ENCODE assay signal across 8 cellular contexts in genomic region chr15:45522179-45522930, GRCh38. TPM values are rescaled to one million over a fixed set of nuclear protein-coding genes. Genes with fewer than 3 reads are reported as not detected.
A peak's percentile ranks its signal among the peaks of the same experiment; 100 is the strongest.
DNase-seq lines count a peak whose midpoint lies in the region; ATAC-seq and TF ChIP-seq lines count a peak whose summit lies in the region.

Gene SLC30A4, minus strand, starts transcription at chr15:45522755. Its CDS starts 401 bp downstream, at chr15:45522354.

- DNase-seq in BJ (ENCODE audit: low read depth): no peak
- peak; percentile 35 for DNase-seq in SK-N-DZ (ENCODE audit: low spot score)
- peak; percentile 25 for DNase-seq in activated naive CD8-positive, alpha-beta T cell treated with anti-CD3 and anti-CD28 coated beads, Interleukin-2, amount 50 U/mL, for 16 hours (ENCODE audit: low read depth, low spot score)
- peak; percentile 81 for DNase-seq in cardiac septum (ENCODE audit: low spot score)
- DNase-seq in pons (ENCODE audit: low spot score): peak; percentile 72
- peak; percentile 83 for DNase-seq in transverse colon

- no peak for TF ChIP-seq EP300 in transverse colon (IDR thresholded peaks at IDR 0.05; ENCODE audit: low read depth)

- H3K4me1 ChIP-seq in transverse colon: peaks cover 4 to 33% (median 21%) of the 10 kb centered on the region in 4 donors

- in situ Hi-C loops in transverse colon (cut with MboI; ENCODE audit: low pct_ligation_motif_present in 1 of 4, low pct_unique_long_range_greater_than_20kb in 1 of 4, low sequenced_read_pairs in 3 of 4): no loop called here

- peak; percentile 44 for TF ChIP-seq POLR2A in GM19193 (IDR thresholded peaks at IDR 0.05; ENCODE audit: extremely low read depth, insufficient read depth, insufficient read length)
- TF ChIP-seq POLR2A in transverse colon (IDR thresholded peaks at IDR 0.05): no peak

- H3K27ac ChIP-seq in transverse colon: peak within 1 kb of the TSS; percentile 90 to 92 (median 91)

- H3K4me3 ChIP-seq in BJ (ENCODE audit: low read depth, low read length): peak within 1 kb of the TSS; percentile 71
- H3K4me3 ChIP-seq in transverse colon: peak within 1 kb of the TSS; percentile 67 to 91 (median 81)

- H3K27me3 ChIP-seq in BJ (ENCODE audit: control insufficient read depth, insufficient read depth, low read length) (no peaks in the 10 kb centered on the region), transverse colon (no peaks in the 10 kb centered on the region)

- intact Hi-C loops in cardiac septum (cut with DNase I): loop anchor here (1.0 to 10.0 kb wide), 4 partner anchors 64 to 118 kb away; partner anchors contain the start of gene BLOC1S6
- intact Hi-C loops in transverse colon (cut with DNase I; ENCODE audit: low total_unique reads): no loop called here

- no peaks in the 10 kb centered on the region for H3K9me3 ChIP-seq in transverse colon

- CTCF ChIA-PET in BJ (lab: Yijun Ruan, JAX): interaction anchor here (0.7 to 1.5 kb wide), 2 partner anchors 15 to 92 kb away, joined by 3 to 4 read pairs; no protein-coding TSS in a partner anchor

- POLR2A ChIA-PET in BJ (lab: Charles Lee): no interaction called here

- TF ChIP-seq CTCF in BJ (IDR thresholded peaks at IDR 0.05; ENCODE audit: insufficient read depth, low read depth, low read length): peak; percentile 40
- peak in 3 of 5 experiments; percentile 27 to 37 (median 32) for TF ChIP-seq CTCF in transverse colon (IDR thresholded peaks at IDR 0.05)

- ATAC-seq in HG03432 (IDR thresholded peaks at IDR 0.05; ENCODE audit: unreplicated experiment): peak; percentile 86

- 1% methylated on average over 85 of the region's 103 CpGs; no CpG with 5 or more reads in 1 of the 2 donors for WGBS in transverse colon (ENCODE audit: low coverage in 1 of 2), 2 donors

- H3K36me3 ChIP-seq in BJ (ENCODE audit: control insufficient read depth, insufficient read depth, low read length) (no peaks in the 10 kb centered on the region), transverse colon (peaks cover 0 to 10% (median 3%) of the 10 kb centered on the region in 4 donors)

RNA-seq across cellular contexts. Expression of gene SLC30A4, which starts in this region (rescaled TPM):
- polyA plus RNA-seq in BJ (2011; rRNA removed): 5.2 and 7.1 TPM in 2 replicates
- 12.1 and 12.7 TPM in 2 replicates for polyA minus RNA-seq in BJ (2011; rRNA and poly(A)+ RNA removed)
- polyA plus RNA-seq in SK-N-DZ (2014; cell fraction: cytosol; rRNA removed): 0.97 and 1.0 TPM in 2 replicates
- 0.98 and 1.5 TPM in 2 replicates for polyA plus RNA-seq in SK-N-DZ (2014; cell fraction: nucleus; rRNA removed)
- total RNA-seq in cardiac septum (3.3 TPM), transverse colon (10 to 100 TPM; 11.7 to 69.3 (median 16.0) TPM)
